ENCODE assay signal across 11 cellular contexts in the genomic region with DNA sequence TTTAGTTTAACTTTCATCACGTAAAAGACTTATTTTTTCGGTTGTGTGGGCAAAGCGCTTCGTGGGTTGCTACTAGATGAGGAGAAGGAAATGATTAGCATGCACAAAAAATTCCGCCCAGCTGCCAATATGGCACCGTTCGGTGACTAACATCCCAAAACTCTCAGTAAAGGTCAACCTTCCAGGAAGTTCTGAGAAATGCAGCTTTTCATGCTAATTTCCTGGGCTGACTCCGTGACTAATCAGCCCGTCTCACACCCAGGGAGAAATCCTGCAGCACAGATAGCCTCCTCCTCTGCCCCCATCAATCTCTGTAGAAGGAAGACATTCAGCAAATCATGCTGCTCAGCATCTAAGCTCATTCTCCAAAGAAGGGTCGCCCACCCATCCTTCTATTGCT. TPM values are rescaled to one million over a fixed set of nuclear protein-coding genes. Genes with fewer than 3 reads are reported as not detected.
DNase-seq lines count a peak whose midpoint lies in the region; ATAC-seq and TF ChIP-seq lines count a peak whose summit lies in the region.
"Had no signal": no experiment of that assay in that cellular context is flagged by ENCODE, and none has a peak within 500 bp of the region (broad histone marks: within the 10 kb centered on the region; RNA-seq: fewer than 3 reads in every experiment).

No MANE protein-coding gene starts in this region.

- intact Hi-C loops in left lung (cut with DNase I), result no loop called here
- intact Hi-C loops in body of pancreas (cut with DNase I), result loop anchor here (10.0 kb wide), 1 partner anchor 99 kb away; no protein-coding TSS in a partner anchor
- intact Hi-C loops in tibial artery (cut with DNase I; ENCODE audit: low total_unique reads), result no loop called here

- H3K9me3 Mint-ChIP-seq in stimulated activated naive CD8-positive, alpha-beta T cell treated with anti-CD3 and anti-CD28 coated beads, Interleukin-15, amount 100 ng/mL, for 72 hours, result no peaks in the 10 kb centered on the region

- H3K27me3 ChIP-seq in left lung (no peaks in the 10 kb centered on the region), body of pancreas (no peaks in the 10 kb centered on the region), H7 (ENCODE audit: control insufficient read depth, insufficient read depth, low read length) (no peaks in the 10 kb centered on the region), tibial artery (no peaks in the 10 kb centered on the region)

- 80% methylated on average over 10 of the region's 10 CpGs for WGBS in body of pancreas, 2 donors

- H3K4me1 ChIP-seq in left lung, result no peaks in the 10 kb centered on the region
- H3K4me1 ChIP-seq in body of pancreas, result no peaks in the 10 kb centered on the region
- H3K4me1 ChIP-seq in tibial artery, result peaks cover 0 to 10% (median 0%) of the 10 kb centered on the region in 4 donors
- H3K4me1 ChIP-seq: left ventricle myocardium inferior had no signal

- no peak overlapping the region for H3K27ac Mint-ChIP-seq in stimulated activated naive CD8-positive, alpha-beta T cell treated with anti-CD3 and anti-CD28 coated beads, Interleukin-15, amount 100 ng/mL, for 72 hours

- no peaks in the 10 kb centered on the region for H3K9me3 ChIP-seq in left lung
- H3K9me3 ChIP-seq in body of pancreas, result no peaks in the 10 kb centered on the region
- H3K9me3 ChIP-seq in tibial artery, result no peaks in the 10 kb centered on the region
- H3K9me3 ChIP-seq: left ventricle myocardium inferior had no signal

- peaks cover 18% of the 10 kb centered on the region for H3K4me1 Mint-ChIP-seq in stimulated activated naive CD8-positive, alpha-beta T cell treated with anti-CD3 and anti-CD28 coated beads, Interleukin-15, amount 100 ng/mL, for 72 hours

- no peak for TF ChIP-seq CTCF in left lung (IDR thresholded peaks at IDR 0.05)
- TF ChIP-seq CTCF in body of pancreas (IDR thresholded peaks at IDR 0.05), result no peak
- no peak for TF ChIP-seq CTCF in tibial artery (IDR thresholded peaks at IDR 0.05)

- H3K4me3 ChIP-seq in left lung (no peak overlapping the region), body of pancreas (no peak overlapping the region), H7 (ENCODE audit: insufficient read depth, low read depth, low read length) (no peak overlapping the region), tibial artery (no peak overlapping the region)
- H3K4me3 ChIP-seq: left ventricle myocardium inferior had no signal

- no peaks in the 10 kb centered on the region for H3K27me3 Mint-ChIP-seq in stimulated activated naive CD8-positive, alpha-beta T cell treated with anti-CD3 and anti-CD28 coated beads, Interleukin-15, amount 100 ng/mL, for 72 hours

- ATAC-seq in stimulated activated naive CD8-positive, alpha-beta T cell treated with anti-CD3 and anti-CD28 coated beads, Interleukin-15, Interleukin-2, amounts not matched to agents 100 U/mL and 50 U/mL, for 24 hours, result peak; percentile 85
- ATAC-seq in stimulated activated naive CD8-positive, alpha-beta T cell treated with anti-CD3 and anti-CD28 coated beads, Interleukin-15, amount 100 ng/mL, for 72 hours, result no peak
- ATAC-seq in left lung, result peak; percentile 55
- ATAC-seq in body of pancreas, result no peak

- no peak overlapping the region for H3K27ac ChIP-seq in left lung
- H3K27ac ChIP-seq in body of pancreas, result no peak overlapping the region
- no peak overlapping the region for H3K27ac ChIP-seq in tibial artery
- H3K27ac ChIP-seq: left ventricle myocardium inferior had no signal

- H3K4me3 Mint-ChIP-seq in stimulated activated naive CD8-positive, alpha-beta T cell treated with anti-CD3 and anti-CD28 coated beads, Interleukin-15, amount 100 ng/mL, for 72 hours, result no peak overlapping the region

- DNase-seq in stimulated activated naive CD8-positive, alpha-beta T cell treated with anti-CD3 and anti-CD28 coated beads, Interleukin-15, Interleukin-2, amounts not matched to agents 100 U/mL and 50 U/mL, for 24 hours, result peak; percentile 34
- no peak for DNase-seq in stimulated activated naive CD8-positive, alpha-beta T cell treated with anti-CD3 and anti-CD28 coated beads, Interleukin-15, amount 100 ng/mL, for 72 hours
- DNase-seq in amniotic epithelial cell (ENCODE audit: low read depth), result peak; percentile 91
- no peak for DNase-seq in left lung
- no peak for DNase-seq in body of pancreas
- no peak for DNase-seq in H7
- DNase-seq in globus pallidus (ENCODE audit: low spot score), result no peak
- no peak for DNase-seq in tibial artery
- DNase-seq: DMS153, left ventricle myocardium inferior, NCI-H146 had no signal

- no peak for TF ChIP-seq POLR2A in body of pancreas (IDR thresholded peaks at IDR 0.05)

- H3K36me3 ChIP-seq in left lung, result peaks cover 0 to 30% of the 10 kb centered on the region in 2 donors
- no peaks in the 10 kb centered on the region for H3K36me3 ChIP-seq in body of pancreas (replicated peaks in 1 of 2; ENCODE audit: insufficient read depth in 1 of 2, low read depth in 2 of 2)
- H3K36me3 ChIP-seq in H7 (replicated peaks; ENCODE audit: control insufficient read depth, insufficient read depth, low read length), result no peaks in the 10 kb centered on the region
- peaks cover 3 to 47% (median 16%) of the 10 kb centered on the region in 3 donors for H3K36me3 ChIP-seq in tibial artery

RNA-seq across cellular contexts. Expression of gene TMCO4, which starts 34.1 kb away (rescaled TPM):
- total RNA-seq in left lung (10 to 100 TPM; 21.6 to 22.1 TPM), body of pancreas (10 to 100 TPM; 31.3 to 36.3 TPM)
- total RNA-seq in H7 (2014; rRNA removed; shearing (Covaris generic)), result 6.9 and 8.8 TPM in 2 replicates

RNA-seq across cellular contexts. Expression of gene RNF186, which starts 49.5 kb away (rescaled TPM):
- total RNA-seq in left lung (not detected), body of pancreas (10 to 100 TPM in 1 of 2 donors, 1 to 10 TPM in 1; 9.2 to 32.9 TPM)
- total RNA-seq in H7 (2014; rRNA removed; shearing (Covaris generic)), result not detected in 2 replicates
- total RNA-seq: left ventricle myocardium inferior had no signal

Comparison
In these comparisons a context has a peak if more than half of its experiments do, and no peak if none do; other contexts are left out.
1. ATAC-seq: peak in stimulated activated naive CD8-positive, alpha-beta T cell treated with anti-CD3 and anti-CD28 coated beads, Interleukin-15, Interleukin-2, amounts not matched to agents 100 U/mL and 50 U/mL, for 24 hours (single experiment) and left lung (single experiment); none in stimulated activated naive CD8-positive, alpha-beta T cell treated with anti-CD3 and anti-CD28 coated beads, Interleukin-15, amount 100 ng/mL, for 72 hours (single experiment) and body of pancreas (single experiment).
2. DNase-seq: peak in stimulated activated naive CD8-positive, alpha-beta T cell treated with anti-CD3 and anti-CD28 coated beads, Interleukin-15, Interleukin-2, amounts not matched to agents 100 U/mL and 50 U/mL, for 24 hours (single experiment) and amniotic epithelial cell (single experiment); none in stimulated activated naive CD8-positive, alpha-beta T cell treated with anti-CD3 and anti-CD28 coated beads, Interleukin-15, amount 100 ng/mL, for 72 hours (0 of 2), left lung (0 of 2), body of pancreas (0 of 4), H7 (single experiment), globus pallidus (single experiment) and tibial artery (0 of 2).
3. RNA of gene RNF186, which starts 49.5 kb away (total RNA-seq): 9.2 to 32.9 TPM in body of pancreas; not detected in left lung and not detected in H7; every median in the first group is over 4 times any median in the second.